ENCODE assay signal across 1 cellular context in the genomic region with DNA sequence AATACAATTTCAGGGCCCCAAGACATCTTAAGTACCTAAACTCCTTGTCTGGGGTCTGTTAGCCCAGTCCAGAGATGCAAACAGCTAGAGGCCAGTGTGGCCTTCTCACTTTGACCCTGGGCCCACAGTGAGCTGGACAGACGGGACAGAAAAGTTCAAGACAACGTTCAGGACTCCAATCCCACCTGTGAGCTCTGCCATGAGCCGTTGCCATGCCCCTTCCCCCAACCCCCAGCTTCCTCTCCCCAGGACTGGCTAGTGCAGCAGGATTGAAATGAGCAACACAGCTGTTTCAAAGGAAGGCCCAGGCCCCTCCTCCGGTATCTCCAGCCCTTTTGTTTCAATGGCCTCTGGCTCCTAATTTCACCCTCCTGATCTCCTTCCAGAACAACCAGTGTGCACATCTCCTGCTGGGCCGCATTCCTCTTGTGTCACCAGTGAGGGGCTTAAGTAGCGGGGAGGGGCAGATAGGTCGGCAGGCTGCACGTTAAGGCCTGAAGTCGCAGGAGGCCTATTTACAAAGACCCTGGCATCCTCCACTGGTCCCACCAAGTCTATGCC.
TF ChIP-seq lines count a peak whose summit lies in the region.

No MANE protein-coding gene starts in this region.

TF ChIP-seq in H1, 55 proteins besides CTCF, POLR2A, EP300 and RAD21:
- TF ChIP-seq TEAD4 (IDR thresholded peaks at IDR 0.05; ENCODE audit: low read depth, low read length) (0 out of 2 replicates have a peak, but pooled peaks have one; percentile 17), YY1 (IDR thresholded peaks at IDR 0.05; ENCODE audit: low read depth, low read length) (0 out of 2 replicates have a peak, but pooled peaks have one; percentile 5), RNF2 (IDR thresholded peaks at IDR 0.05; ENCODE audit: borderline replicate concordance, low read depth, low read length, missing control alignments, poor library complexity, severe bottlenecking) (no peak)
